In the genomic region with DNA sequence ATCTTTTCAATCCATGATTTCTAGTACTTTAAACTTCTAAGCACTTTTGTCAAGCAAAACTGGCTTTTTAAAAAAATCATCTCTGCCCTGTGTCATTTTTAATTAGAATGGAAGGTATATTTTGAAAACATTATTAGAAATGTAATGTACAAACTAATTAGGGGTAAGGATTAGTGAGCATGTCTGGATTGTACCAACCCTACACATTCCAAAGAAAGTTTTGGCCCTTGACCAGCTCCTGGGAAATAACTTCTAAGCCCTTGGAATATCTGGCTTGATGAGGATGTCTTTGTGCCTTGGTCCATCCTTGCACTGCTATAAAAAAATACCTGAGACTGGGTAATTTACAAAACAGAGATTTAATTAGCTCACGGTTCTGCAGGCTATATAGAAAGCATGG, we compare ENCODE assay signal across 3 cellular contexts.
"Had no signal": no experiment of that assay in that cellular context is flagged by ENCODE, and none has a peak within 500 bp of the region (broad histone marks: within the 10 kb centered on the region; RNA-seq: fewer than 3 reads in every experiment).

No MANE protein-coding gene starts in this region.

- H3K4me3 ChIP-seq: GM12878 had no signal

- DNase-seq: GDM1, GF-D8 had no signal
